ENCODE assay signal across 24 cellular contexts in the genomic region with DNA sequence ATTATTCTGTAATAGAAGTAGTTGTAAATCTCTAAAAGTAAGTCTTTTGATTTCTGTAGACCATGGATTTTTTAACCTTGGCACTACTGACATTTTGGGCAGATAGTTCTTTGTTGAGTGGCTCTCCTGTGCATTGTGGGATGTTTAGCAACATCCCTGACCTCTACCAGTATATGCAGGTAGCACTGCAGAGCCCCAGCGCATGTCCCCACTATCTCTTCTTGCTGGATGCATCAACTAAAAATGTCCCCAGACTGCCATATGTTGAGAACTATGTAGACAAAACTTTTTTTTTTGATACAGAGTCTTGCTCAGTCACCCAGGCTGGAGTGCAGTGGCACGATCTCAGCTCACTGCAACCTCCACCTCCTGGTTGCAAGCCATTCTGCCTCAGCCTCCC.
"Had no signal": no experiment of that assay in that cellular context is flagged by ENCODE, and none has a peak within 500 bp of the region (broad histone marks: within the 10 kb centered on the region; RNA-seq: fewer than 3 reads in every experiment).

No MANE protein-coding gene starts in this region.

- H3K4me3 Mint-ChIP-seq: activated CD4-positive, alpha-beta T cell treated with anti-CD3 and anti-CD28 coated beads for 36 hours; activated T-cell treated with anti-CD3 and anti-CD28 coated beads, Interleukin-2, amount 50 U/mL, for 4 hours; memory B cell; neural progenitor cell had no signal

- H3K36me3 ChIP-seq: ascending aorta, cardiac muscle cell, neural progenitor cell had no signal

- H3K27ac ChIP-seq: adrenal gland, ascending aorta, cardiac muscle cell, coronary artery, gastroesophageal sphincter, hepatocyte, neural progenitor cell, tibial nerve had no signal

- H2AFZ ChIP-seq: hepatocyte, neural progenitor cell had no signal

- ATAC-seq: activated CD4-positive, alpha-beta T cell treated with anti-CD3 and anti-CD28 coated beads for 36 hours; activated naive CD4-positive, alpha-beta T cell treated with anti-CD3 and anti-CD28 coated beads, Interleukin-2, amount 50 U/mL, for 72 hours; activated T-cell treated with anti-CD3 and anti-CD28 coated beads, Interleukin-2, amount 50 U/mL, for 4 hours; gastroesophageal sphincter; left cardiac atrium; naive thymus-derived CD8-positive, alpha-beta T cell; right cardiac atrium; SK-N-SH treated with all-trans-retinoic acid at 6 μM for 48 hours had no signal

- H3K27me3 Mint-ChIP-seq: activated CD4-positive, alpha-beta T cell treated with anti-CD3 and anti-CD28 coated beads for 36 hours; memory B cell; naive thymus-derived CD8-positive, alpha-beta T cell had no signal

- H3K9me3 ChIP-seq: adrenal gland, ascending aorta, gastroesophageal sphincter, tibial nerve had no signal

- H3K4me3 ChIP-seq: adrenal gland, ascending aorta, cardiac muscle cell, coronary artery, gastroesophageal sphincter, hepatocyte, neural progenitor cell, tibial nerve had no signal

- H3K27ac Mint-ChIP-seq: activated CD4-positive, alpha-beta T cell treated with anti-CD3 and anti-CD28 coated beads for 36 hours; activated naive CD4-positive, alpha-beta T cell treated with anti-CD3 and anti-CD28 coated beads, Interleukin-2, amount 50 U/mL, for 72 hours; activated T-helper 2 cell treated with anti-CD3 and anti-CD28 coated beads, Interferon-gamma antibody, Interleukin-2, Interleukin-4, amounts not matched to agents 10 μg/mL and 5 μg/mL and 100 μg/mL, durations not matched to agents 14 hours and 24 hours and 36 hours; memory B cell; neural progenitor cell had no signal

- H3K9me3 Mint-ChIP-seq: activated naive CD4-positive, alpha-beta T cell treated with anti-CD3 and anti-CD28 coated beads, Interleukin-2, amount 50 U/mL, for 72 hours; activated T-cell treated with anti-CD3 and anti-CD28 coated beads, Interleukin-2, amount 50 U/mL, for 4 hours; activated T-helper 2 cell treated with anti-CD3 and anti-CD28 coated beads, Interferon-gamma antibody, Interleukin-2, Interleukin-4, amounts not matched to agents 10 μg/mL and 5 μg/mL and 100 μg/mL, durations not matched to agents 14 hours and 24 hours and 36 hours; memory B cell; naive thymus-derived CD8-positive, alpha-beta T cell; neural progenitor cell had no signal

- H3K4me2 ChIP-seq: hepatocyte, neural progenitor cell had no signal

- H3K9ac ChIP-seq: neural progenitor cell had no signal

- DNase-seq: activated CD4-positive, alpha-beta T cell treated with anti-CD3 and anti-CD28 coated beads for 36 hours; activated CD8-positive, alpha-beta memory T cell treated with anti-CD3 and anti-CD28 coated beads, Interleukin-2, amount 50 U/mL, for 48 hours; activated T-cell treated with anti-CD3 and anti-CD28 coated beads, Interleukin-2, amount 50 U/mL, for 4 hours; cerebellar nuclear complex; left cardiac atrium; naive thymus-derived CD8-positive, alpha-beta T cell; occipital lobe; right cardiac atrium; stimulated activated CD4-positive, alpha-beta T cell treated with anti-CD3 and anti-CD28 coated beads, Interleukin-15, amount 100 ng/mL, for 24 hours; stimulated activated CD4-positive, alpha-beta T cell treated with anti-CD3 and anti-CD28 coated beads, Interleukin-2, amount 100 ng/mL, for 24 hours; stimulated activated naive CD4-positive, alpha-beta T cell; T-helper 2 cell had no signal

- H3K27me3 ChIP-seq: adrenal gland, ascending aorta, cardiac muscle cell, gastroesophageal sphincter, hepatocyte, neural progenitor cell, tibial nerve had no signal
